Comparison of ENCODE assay signal across 12 cellular contexts in the genomic region with DNA sequence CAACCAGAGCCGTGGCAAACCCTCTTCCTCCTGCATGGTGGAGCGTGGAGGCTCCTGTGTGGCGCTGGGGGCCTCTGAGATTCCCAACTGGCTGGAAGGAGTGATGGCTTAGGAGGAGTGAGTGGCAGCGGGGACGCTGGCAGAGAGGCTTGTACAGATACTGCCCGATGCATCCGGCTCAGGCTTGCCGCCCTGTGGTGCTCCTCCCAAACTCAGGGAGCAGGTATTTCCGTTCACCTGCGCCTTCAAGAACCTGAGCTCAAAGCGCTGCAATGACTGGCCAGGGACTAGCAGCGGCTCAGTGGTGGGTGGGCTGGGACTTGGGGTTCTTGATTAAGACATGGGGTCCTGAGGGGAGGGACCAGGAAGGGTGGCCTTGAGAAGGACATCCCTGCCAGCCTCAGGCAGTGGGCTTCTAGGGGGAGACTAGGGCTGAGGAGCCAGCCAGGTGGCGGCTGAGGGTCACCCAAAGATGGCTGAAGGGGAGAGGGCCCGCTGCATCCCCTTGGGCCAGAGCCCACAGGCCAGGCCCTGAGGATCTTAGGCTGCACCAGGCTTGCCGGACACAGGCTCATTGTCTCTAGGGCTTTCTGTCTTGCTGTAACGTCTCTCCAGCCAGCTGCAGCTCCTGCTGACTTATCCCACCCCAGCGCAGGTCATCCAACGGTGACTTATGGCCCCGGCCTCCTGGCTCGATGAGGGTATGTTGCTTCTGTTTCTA.
DNase-seq lines count a peak whose midpoint lies in the region; ATAC-seq and TF ChIP-seq lines count a peak whose summit lies in the region.
"Had no signal": no experiment of that assay in that cellular context is flagged by ENCODE, and none has a peak within 500 bp of the region (broad histone marks: within the 10 kb centered on the region; RNA-seq: fewer than 3 reads in every experiment).

No MANE protein-coding gene starts in this region.

- H3K9me3 ChIP-seq in DOHH2 (ENCODE audit: control insufficient read depth, insufficient read depth, low read length): no peaks in the 10 kb centered on the region
- H3K9me3 ChIP-seq: SK-N-SH had no signal

- TF ChIP-seq CTCF in DOHH2 (IDR thresholded peaks at IDR 0.05; ENCODE audit: low read depth, low read length, poor library complexity, severe bottlenecking) (peak; percentile 13), epithelial cell of esophagus (IDR thresholded peaks at IDR 0.05; ENCODE audit: insufficient read depth, low read depth, low read length, missing control alignments) (no peak)

- no peak overlapping the region for H3K9ac ChIP-seq in rectal smooth muscle tissue (ENCODE audit: low read length)
- H3K9ac ChIP-seq: SK-N-SH had no signal

- peaks cover 25% of the 10 kb centered on the region for H3F3A ChIP-seq in DOHH2 (ENCODE audit: control insufficient read depth, insufficient read depth)

- no peaks in the 10 kb centered on the region for H3K9me2 ChIP-seq in DOHH2 (replicated peaks; ENCODE audit: control insufficient read depth, low read length)
- H3K9me2 ChIP-seq: SK-N-SH had no signal

- H3K27ac ChIP-seq in DOHH2 (ENCODE audit: low read depth, low read length) (peak overlapping the region; percentile 67), rectal smooth muscle tissue (ENCODE audit: low read depth, low read length) (no peak overlapping the region)

- H3K4me2 ChIP-seq in DOHH2 (ENCODE audit: low read length): peak overlapping the region; percentile 86
- H3K4me2 ChIP-seq: SK-N-SH had no signal

- H3K79me2 ChIP-seq in DOHH2 (ENCODE audit: control insufficient read depth, low read length): peaks cover 54% of the 10 kb centered on the region

- no peaks in the 10 kb centered on the region; the same call in 1 of the 2 replicates for H4K20me1 ChIP-seq in DOHH2 (ENCODE audit: control insufficient read depth, insufficient read depth, low read depth, low read length)

- H3K36me3 ChIP-seq in DOHH2 (ENCODE audit: control insufficient read depth, low read length): peaks cover 15% of the 10 kb centered on the region
- no peaks in the 10 kb centered on the region for H3K36me3 ChIP-seq in rectal smooth muscle tissue (ENCODE audit: control insufficient read depth, insufficient read depth, low read length)

- H3K27me3 ChIP-seq in DOHH2 (ENCODE audit: control insufficient read depth, low read length) (no peaks in the 10 kb centered on the region), rectal smooth muscle tissue (ENCODE audit: control insufficient read depth, insufficient read depth, low read length) (no peaks in the 10 kb centered on the region)

- no peak for ATAC-seq in HG03442 (IDR thresholded peaks at IDR 0.05; ENCODE audit: unreplicated experiment)
- ATAC-seq: left lobe of liver had no signal

- H3K4me3 ChIP-seq in DOHH2 (ENCODE audit: low read length) (peak overlapping the region; percentile 72), epithelial cell of esophagus (ENCODE audit: low read length) (no peak overlapping the region), rectal smooth muscle tissue (ENCODE audit: low read length) (peak overlapping the region; percentile 9)

- H3K4me1 ChIP-seq in DOHH2 (ENCODE audit: control insufficient read depth, low read length): peaks cover 70% of the 10 kb centered on the region
- H3K4me1 ChIP-seq in rectal smooth muscle tissue (ENCODE audit: control insufficient read depth, insufficient read depth, low read length): peaks cover 12% of the 10 kb centered on the region

- DNase-seq in NCI-H2107 (lab: John Stamatoyannopoulos, UW) (peak; percentile 38), epithelial cell of esophagus (ENCODE audit: low read depth) (peak; percentile 36), GDM1 (lab: John Stamatoyannopoulos, UW) (no peak), HuH-7 (ENCODE audit: low spot score) (no peak)
- DNase-seq: activated CD4-positive, alpha-beta T cell treated with anti-CD3 and anti-CD28 coated beads, Interleukin-2, amount 50 U/mL, for 4 hours; activated naive CD4-positive, alpha-beta T cell treated with Interleukin-2 at 50 U/mL for 16 hours; KBM-7; SK-N-SH had no signal

Comparison
In these comparisons a context has a peak if more than half of its experiments do, and no peak if none do; other contexts are left out.
1. DNase-seq: peak in NCI-H2107 (single experiment) and epithelial cell of esophagus (single experiment); none in GDM1 (single experiment) and HuH-7 (single experiment).